Comparison of ENCODE assay signal across 8 cellular contexts in genomic region chr6:18155864-18156396, GRCh38. TPM values are rescaled to one million over a fixed set of nuclear protein-coding genes. Genes with fewer than 3 reads are reported as not detected.
DNase-seq lines count a peak whose midpoint lies in the region; TF ChIP-seq lines count a peak whose summit lies in the region.

No MANE protein-coding gene starts in this region.

- H2BK120ac ChIP-seq in H9 (ENCODE audit: low read depth, low read length, poor library complexity, severe bottlenecking): no peak overlapping the region

- peak overlapping the region in 2 of 3 experiments; percentile 28 to 87; a peak in 1 of 7 replicates for H3K27ac Mint-ChIP-seq in H9
- peak overlapping the region; percentile 62 for H3K27ac Mint-ChIP-seq in activated naive CD8-positive, alpha-beta T cell

- no peaks in the 10 kb centered on the region for H3K9me3 ChIP-seq in H9 (ENCODE audit: control insufficient read depth, low read depth, low read length)
- no peaks in the 10 kb centered on the region for H3K9me3 ChIP-seq in left ventricle myocardium inferior (replicated peaks)

- no peak overlapping the region for H3K4ac ChIP-seq in H9 (ENCODE audit: low read depth, low read length)

- H4K20me1 ChIP-seq in H9 (ENCODE audit: control insufficient read depth, insufficient read depth, insufficient read length): no peaks in the 10 kb centered on the region

- peak; percentile 60 for TF ChIP-seq CTCF in H9 (conservative IDR thresholded peaks at IDR 0.05)
- peak; percentile 45 for TF ChIP-seq CTCF in LNCAP (IDR thresholded peaks at IDR 0.05)
- peak; percentile 55 for TF ChIP-seq CTCF in RWPE1 (conservative IDR thresholded peaks at IDR 0.05; ENCODE audit: low read depth)
- TF ChIP-seq CTCF in left ventricle myocardium inferior (IDR thresholded peaks at IDR 0.05; ENCODE audit: borderline replicate concordance): peak; percentile 28

- DNase-seq in GM03348 (ENCODE audit: low spot score): peak; percentile 50
- peak; percentile 90 for DNase-seq in H9
- DNase-seq in RWPE1 (ENCODE audit: low spot score): peak; percentile 85
- DNase-seq in left ventricle myocardium inferior: peak; percentile 38
- DNase-seq in posterior vena cava (ENCODE audit: low spot score): peak; percentile 86
- no peak for DNase-seq in AG08396 (ENCODE audit: low spot score)

- no peak overlapping the region for H4K5ac ChIP-seq in H9 (ENCODE audit: insufficient read length, low read depth, low read length)

- H2BK12ac ChIP-seq in H9 (ENCODE audit: insufficient read length, low read depth, low read length): no peak overlapping the region

- H3K27me3 Mint-ChIP-seq in H9 (ENCODE audit: low read depth): no peaks in the 10 kb centered on the region
- no peaks in the 10 kb centered on the region for H3K27me3 Mint-ChIP-seq in activated naive CD8-positive, alpha-beta T cell

- H3K9me3 Mint-ChIP-seq in H9: peaks cover 0 to 4% of the 10 kb centered on the region in 2 experiments; a peak in 1 of 5 replicates
- no peaks in the 10 kb centered on the region for H3K9me3 Mint-ChIP-seq in activated naive CD8-positive, alpha-beta T cell (ENCODE audit: low read depth)

- H3K14ac ChIP-seq in H9 (ENCODE audit: insufficient read depth, low read length): no peak overlapping the region

- H2AK5ac ChIP-seq in H9 (ENCODE audit: insufficient read length, low read length): no peak overlapping the region

- H3K36me3 ChIP-seq in left ventricle myocardium inferior: peaks cover 9% of the 10 kb centered on the region

- no peak overlapping the region for H4K91ac ChIP-seq in H9 (ENCODE audit: insufficient read length, low read depth, low read length)

- H3T11ph ChIP-seq in H9 (ENCODE audit: low read length): no peak overlapping the region

- no peak overlapping the region for H3K23ac ChIP-seq in H9 (ENCODE audit: insufficient read length, low read depth, low read length)

- H3K36me3 Mint-ChIP-seq in H9 (ENCODE audit: insufficient read depth in 1 of 3, low read depth in 3 of 3): peaks cover 9 to 19% (median 16%) of the 10 kb centered on the region in 3 experiments
- H3K36me3 Mint-ChIP-seq in activated naive CD8-positive, alpha-beta T cell: no peaks in the 10 kb centered on the region

- peak overlapping the region; percentile 91 for H3K4me3 ChIP-seq in left ventricle myocardium inferior

- no peak overlapping the region for H3K18ac ChIP-seq in H9 (ENCODE audit: insufficient read length, low read depth, low read length)

- H3K79me2 ChIP-seq in H9 (ENCODE audit: insufficient read depth, low read length): no peaks in the 10 kb centered on the region

- H3K4me2 ChIP-seq in H9 (ENCODE audit: insufficient read depth, insufficient read length, low read length): peak overlapping the region; percentile 82

- no peak overlapping the region for H2BK20ac ChIP-seq in H9 (ENCODE audit: low read depth, low read length, poor library complexity, severe bottlenecking)

- H3K79me1 ChIP-seq in H9 (ENCODE audit: insufficient read depth, low read depth, low read length, poor library complexity, severe bottlenecking): no peaks in the 10 kb centered on the region

- CTCF ChIA-PET in RWPE1 (lab: Yijun Ruan, JAX): no interaction called here

- peaks cover 12% of the 10 kb centered on the region for H3K23me2 ChIP-seq in H9 (ENCODE audit: insufficient read length, low read depth, low read length, poor library complexity, severe bottlenecking)

- H2AFZ ChIP-seq in H9 (ENCODE audit: low read length): no peak overlapping the region

- POLR2A ChIA-PET in RWPE1 (lab: Yijun Ruan, JAX; ENCODE audit: low non-redundant PET): interaction anchor here (0.5 kb wide), 1 partner anchor 32 kb away, joined by 3 read pairs; no protein-coding TSS in a partner anchor

- H3K9ac ChIP-seq in H9 (ENCODE audit: extremely low read depth, insufficient read length, low read length): no peak overlapping the region

- no CpG with 5 or more reads among the region's 26 CpGs for WGBS in H9 (ENCODE audit: extremely low coverage, insufficient read length, low lambda C conversion rate)

- H2BK5ac ChIP-seq in H9 (ENCODE audit: insufficient read length, low read length): no peak overlapping the region

- no peak overlapping the region for H2BK15ac ChIP-seq in H9 (ENCODE audit: low read depth, low read length)

- no peaks in the 10 kb centered on the region for H3K27me3 ChIP-seq in H9 (ENCODE audit: insufficient read depth, low read length)
- no peaks in the 10 kb centered on the region for H3K27me3 ChIP-seq in left ventricle myocardium inferior (ENCODE audit: low read depth)

- H3K27ac ChIP-seq in H9 (ENCODE audit: insufficient read length, low read depth, low read length) (no peak overlapping the region), RWPE1 (peak overlapping the region; percentile 90), left ventricle myocardium inferior (replicated peaks) (peak overlapping the region; percentile 89)

- intact Hi-C loops in left ventricle myocardium inferior (cut with micrococcal nuclease) (no loop called here), posterior vena cava (cut with DNase I) (no loop called here)

- H3K56ac ChIP-seq in H9 (ENCODE audit: insufficient read length, low read depth, low read length): no peak overlapping the region

- H3K4me1 Mint-ChIP-seq in H9: peaks cover 22 to 23% of the 10 kb centered on the region in 2 experiments
- H3K4me1 Mint-ChIP-seq in activated naive CD8-positive, alpha-beta T cell (ENCODE audit: low read depth): peaks cover 36% of the 10 kb centered on the region

- no peak overlapping the region for H4K8ac ChIP-seq in H9 (replicated peaks; ENCODE audit: insufficient read length, low read depth, low read length)

- H3K4me1 ChIP-seq in H9 (ENCODE audit: insufficient read depth, low read length) (no peaks in the 10 kb centered on the region; the same call in 1 of the 2 replicates), left ventricle myocardium inferior (peaks cover 32% of the 10 kb centered on the region)

- peak overlapping the region; percentile 97 to 99 for H3K4me3 Mint-ChIP-seq in H9
- H3K4me3 Mint-ChIP-seq in activated naive CD8-positive, alpha-beta T cell: peak overlapping the region; percentile 97

RNA-seq across cellular contexts. Expression of gene KDM1B, which starts 0.7 kb away (rescaled TPM):
- 5.2 and 5.4 TPM in 2 replicates for total RNA-seq in H9 (2021)
- 14.3 TPM for total RNA-seq in left ventricle myocardium inferior
- 10 to 100 TPM; 15.1 to 15.8 TPM for total RNA-seq in posterior vena cava

RNA-seq across cellular contexts. Expression of gene TPMT, which starts 1.1 kb away (rescaled TPM):
- total RNA-seq in H9 (2021) (13.0 and 13.3 TPM in 2 replicates), left ventricle myocardium inferior (14.1 TPM), posterior vena cava (10 to 100 TPM in 1 of 2 donors, 1 to 10 TPM in 1; 10.0 to 11.8 TPM)

RNA-seq across cellular contexts. Expression of gene NHLRC1, which starts 33.5 kb away (rescaled TPM):
- total RNA-seq in H9 (2021) (1.0 and 1.5 TPM in 2 replicates), left ventricle myocardium inferior (1.1 TPM), posterior vena cava (1 to 10 TPM; 1.0 to 1.9 TPM)
